Comparison of ENCODE assay signal across 8 cellular contexts in the genomic region with DNA sequence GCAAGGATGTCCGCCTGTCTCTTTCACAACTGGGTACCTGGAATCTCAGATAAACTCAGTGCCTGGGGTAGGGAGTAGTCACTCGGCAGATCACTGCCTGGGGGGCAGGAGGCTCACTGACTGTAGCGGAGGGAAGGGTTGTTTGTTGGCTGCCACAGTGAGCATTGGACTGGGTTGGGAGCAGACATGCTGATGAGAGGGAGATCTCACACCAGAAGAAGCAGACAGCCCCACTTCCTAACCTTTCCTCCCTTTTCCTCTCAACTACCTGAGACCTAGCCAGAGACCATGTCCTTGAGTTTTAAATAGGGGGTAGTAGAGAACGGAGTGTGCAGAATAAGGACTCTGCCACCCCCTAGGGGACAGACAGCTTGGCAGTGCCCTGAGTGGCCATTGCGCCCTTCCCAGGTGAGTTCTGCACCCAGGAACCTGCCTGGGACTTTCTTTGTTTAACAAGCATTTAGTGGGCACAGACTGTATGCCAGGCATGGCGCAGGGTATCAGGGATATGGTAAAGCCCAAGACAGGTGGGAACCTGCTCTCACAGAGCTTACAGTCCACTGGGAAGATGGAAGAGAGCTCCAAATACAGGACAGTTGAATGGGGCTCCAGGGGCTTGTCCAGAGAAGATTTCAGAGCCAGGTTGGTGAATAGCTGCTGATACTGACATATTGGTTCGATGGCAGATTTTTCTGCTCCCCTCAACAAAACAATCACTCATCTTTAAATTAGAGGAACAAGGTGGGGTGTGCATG.
DNase-seq lines count a peak whose midpoint lies in the region; ATAC-seq and TF ChIP-seq lines count a peak whose summit lies in the region.

No MANE protein-coding gene starts in this region.

- H3K9me2 ChIP-seq in SU-DHL-6 (replicated peaks; ENCODE audit: insufficient read depth, low read length) = no peaks in the 10 kb centered on the region

- peak; percentile 33 for TF ChIP-seq CTCF in AG09319 (IDR thresholded peaks at IDR 0.05; ENCODE audit: low read depth, low read length)
- TF ChIP-seq CTCF in SU-DHL-6 (IDR thresholded peaks at IDR 0.05; ENCODE audit: insufficient read depth, low read length, poor library complexity, severe bottlenecking) = peak; percentile 47
- peak; percentile 17 to 69 (median 60) for TF ChIP-seq CTCF in gastroesophageal sphincter (IDR thresholded peaks at IDR 0.05)

- H3K79me2 ChIP-seq in SU-DHL-6 (ENCODE audit: insufficient read depth, low read length) = no peaks in the 10 kb centered on the region

- H3K4me1 ChIP-seq in gastroesophageal sphincter = peaks cover 23 to 96% (median 62%) of the 10 kb centered on the region in 3 donors
- peaks cover 48% of the 10 kb centered on the region for H3K4me1 ChIP-seq in rectal smooth muscle tissue (ENCODE audit: control insufficient read depth, insufficient read depth, low read length)

- H3K36me3 ChIP-seq in SU-DHL-6 (ENCODE audit: low read length) (no peaks in the 10 kb centered on the region), gastroesophageal sphincter (peaks cover 0 to 24% of the 10 kb centered on the region in 2 donors), rectal smooth muscle tissue (ENCODE audit: control insufficient read depth, insufficient read depth, low read length) (no peaks in the 10 kb centered on the region)

- H3F3A ChIP-seq in SU-DHL-6 (ENCODE audit: insufficient read depth) = no peaks in the 10 kb centered on the region

- DNase-seq in AG09319 (ENCODE audit: extremely low read depth, low read depth) (no peak), HCEC 1CT (peak; percentile 47), activated gamma-delta T cell (lab: John Stamatoyannopoulos, UW) (no peak)

- no peak overlapping the region for H3K27ac ChIP-seq in SU-DHL-6 (ENCODE audit: low read depth, low read length)
- H3K27ac ChIP-seq in gastroesophageal sphincter = peak overlapping the region; percentile 91 to 100 (median 98)
- peak overlapping the region; percentile 99 for H3K27ac ChIP-seq in rectal smooth muscle tissue (ENCODE audit: low read depth, low read length)

- H3K27me3 ChIP-seq in SU-DHL-6 (ENCODE audit: low read length) = no peaks in the 10 kb centered on the region
- H3K27me3 ChIP-seq in gastroesophageal sphincter = no peaks in the 10 kb centered on the region
- H3K27me3 ChIP-seq in rectal smooth muscle tissue (ENCODE audit: control insufficient read depth, insufficient read depth, low read length) = no peaks in the 10 kb centered on the region

- no peak overlapping the region for H3K4me2 ChIP-seq in SU-DHL-6 (ENCODE audit: low read depth, low read length, poor library complexity, severe bottlenecking)

- no peaks in the 10 kb centered on the region for H4K20me1 ChIP-seq in SU-DHL-6 (ENCODE audit: low read depth, low read length)

- no peak for TF ChIP-seq EP300 in gastroesophageal sphincter (IDR thresholded peaks at IDR 0.05)

- H3K4me3 ChIP-seq in SU-DHL-6 (ENCODE audit: insufficient read depth, low read length, poor library complexity, severe bottlenecking) (no peak overlapping the region), gastroesophageal sphincter (peak overlapping the region; percentile 45 to 51), rectal smooth muscle tissue (ENCODE audit: low read length) (peak overlapping the region; percentile 56)

- WGBS in gastroesophageal sphincter (ENCODE audit: low coverage in 1 of 2), 2 donors = 87 to 100% methylated on average over 1 to 3 of the region's 7 CpGs

- no peak overlapping the region for H2AFZ ChIP-seq in SU-DHL-6 (ENCODE audit: low read depth, low read length, severe bottlenecking)

- TF ChIP-seq POLR2A in gastroesophageal sphincter (IDR thresholded peaks at IDR 0.05) = no peak

- H3K9ac ChIP-seq in SU-DHL-6 (ENCODE audit: low read length) = no peak overlapping the region
- H3K9ac ChIP-seq in rectal smooth muscle tissue (ENCODE audit: low read length) = peak overlapping the region; percentile 24

- no peaks in the 10 kb centered on the region for H3K9me3 ChIP-seq in SU-DHL-6 (ENCODE audit: insufficient read depth, low read length)
- no peaks in the 10 kb centered on the region for H3K9me3 ChIP-seq in gastroesophageal sphincter

- no peak for ATAC-seq in gastroesophageal sphincter
- ATAC-seq in GM19467 (IDR thresholded peaks at IDR 0.05; ENCODE audit: unreplicated experiment) = no peak
- ATAC-seq in GM19324 (IDR thresholded peaks at IDR 0.05; ENCODE audit: low FRiP score, unreplicated experiment) = no peak
